In the genomic region with DNA sequence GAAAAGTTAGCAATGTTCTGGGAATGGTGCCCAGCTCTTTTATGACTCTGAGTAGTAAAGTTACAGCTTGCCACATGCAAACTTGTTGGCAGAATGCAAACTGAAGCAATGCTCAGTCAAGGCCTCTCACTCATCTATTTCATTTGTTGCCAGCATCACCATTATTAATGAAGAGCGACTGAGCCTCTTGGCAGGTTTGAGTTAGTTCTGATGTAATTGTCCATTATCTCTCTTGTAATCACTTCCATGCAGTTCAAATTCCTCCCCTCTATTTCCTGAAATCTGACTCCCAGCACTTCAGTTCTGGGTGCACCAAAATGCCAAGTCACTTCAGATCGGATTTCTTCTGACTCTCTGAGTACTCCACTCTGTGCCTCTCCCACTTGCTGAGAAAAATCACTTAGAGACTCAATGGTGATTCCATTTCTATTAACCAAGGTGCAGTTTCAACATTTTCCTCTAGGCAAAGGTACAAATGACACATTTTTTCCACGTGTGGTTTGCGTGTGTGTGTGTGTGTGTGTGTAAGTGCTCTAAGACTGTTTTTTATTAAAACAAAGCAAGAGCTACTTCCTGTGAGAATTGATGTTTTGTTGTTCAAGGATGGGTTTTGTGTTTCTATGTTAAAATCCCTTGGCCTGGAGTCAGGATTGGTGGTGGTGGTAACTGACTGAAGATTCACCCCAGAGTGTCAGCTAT, we compare ENCODE assay signal across 1 cellular context.
TF ChIP-seq lines count a peak whose summit lies in the region.

No MANE protein-coding gene starts in this region.

TF ChIP-seq in HEK293, 187 proteins besides CTCF, POLR2A, EP300 and RAD21 (continued from another document and continues in another):
- peak; percentile 77 for TF ChIP-seq ZBTB8A (tag by site-specific recombination; IDR thresholded peaks at IDR 0.05)
- TF ChIP-seq WT1 (tag by site-specific recombination; IDR thresholded peaks at IDR 0.05) = peak; percentile 96
- TF ChIP-seq ZNF629 (tag by site-specific recombination; IDR thresholded peaks at IDR 0.05) = peak; percentile 97
- peak; percentile 94 for TF ChIP-seq ZNF660 (tag by site-specific recombination; IDR thresholded peaks at IDR 0.05)
- TF ChIP-seq ZNF621 (tag by site-specific recombination; IDR thresholded peaks at IDR 0.05) = no peak
- TF ChIP-seq MEIS1 (CRISPR knock-in tag; IDR thresholded peaks at IDR 0.05; ENCODE audit: borderline replicate concordance) = no peak
- no peak for TF ChIP-seq HOXC10 (CRISPR knock-in tag; IDR thresholded peaks at IDR 0.05)
- TF ChIP-seq YY1 (tag by site-specific recombination; IDR thresholded peaks at IDR 0.05) = no peak
- TF ChIP-seq, protein P1, sequence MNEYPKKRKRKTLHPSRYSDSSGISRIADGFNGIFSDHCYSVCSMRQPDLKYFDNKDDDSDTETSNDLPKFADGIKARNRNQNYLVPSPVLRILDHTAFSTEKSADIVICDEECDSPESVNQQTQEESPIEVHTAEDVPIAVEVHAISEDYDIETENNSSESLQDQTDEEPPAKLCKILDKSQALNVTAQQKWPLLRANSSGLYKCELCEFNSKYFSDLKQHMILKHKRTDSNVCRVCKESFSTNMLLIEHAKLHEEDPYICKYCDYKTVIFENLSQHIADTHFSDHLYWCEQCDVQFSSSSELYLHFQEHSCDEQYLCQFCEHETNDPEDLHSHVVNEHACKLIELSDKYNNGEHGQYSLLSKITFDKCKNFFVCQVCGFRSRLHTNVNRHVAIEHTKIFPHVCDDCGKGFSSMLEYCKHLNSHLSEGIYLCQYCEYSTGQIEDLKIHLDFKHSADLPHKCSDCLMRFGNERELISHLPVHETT (tag by site-specific recombination; IDR thresholded peaks at IDR 0.05) = peak; percentile 78
- TF ChIP-seq, protein P2, sequence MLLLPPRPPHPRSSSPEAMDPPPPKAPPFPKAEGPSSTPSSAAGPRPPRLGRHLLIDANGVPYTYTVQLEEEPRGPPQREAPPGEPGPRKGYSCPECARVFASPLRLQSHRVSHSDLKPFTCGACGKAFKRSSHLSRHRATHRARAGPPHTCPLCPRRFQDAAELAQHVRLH (tag by site-specific recombination; IDR thresholded peaks at IDR 0.05) = no peak
- no peak for TF ChIP-seq ZNF549 (tag by site-specific recombination; IDR thresholded peaks at IDR 0.05)
- TF ChIP-seq ZNF366 (tag by site-specific recombination; conservative IDR thresholded peaks at IDR 0.05) = peak; percentile 27; the same call in 1 of the 2 replicates
- TF ChIP-seq, protein P3, sequence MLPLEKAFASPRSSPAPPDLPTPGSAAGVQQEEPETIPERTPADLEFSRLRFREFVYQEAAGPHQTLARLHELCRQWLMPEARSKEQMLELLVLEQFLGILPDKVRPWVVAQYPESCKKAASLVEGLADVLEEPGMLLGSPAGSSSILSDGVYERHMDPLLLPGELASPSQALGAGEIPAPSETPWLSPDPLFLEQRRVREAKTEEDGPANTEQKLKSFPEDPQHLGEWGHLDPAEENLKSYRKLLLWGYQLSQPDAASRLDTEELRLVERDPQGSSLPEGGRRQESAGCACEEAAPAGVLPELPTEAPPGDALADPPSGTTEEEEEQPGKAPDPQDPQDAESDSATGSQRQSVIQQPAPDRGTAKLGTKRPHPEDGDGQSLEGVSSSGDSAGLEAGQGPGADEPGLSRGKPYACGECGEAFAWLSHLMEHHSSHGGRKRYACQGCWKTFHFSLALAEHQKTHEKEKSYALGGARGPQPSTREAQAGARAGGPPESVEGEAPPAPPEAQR (tag by site-specific recombination; IDR thresholded peaks at IDR 0.05) = no peak
- peak; percentile 94 for TF ChIP-seq ZBTB17 (tag by site-specific recombination; IDR thresholded peaks at IDR 0.05)
- TF ChIP-seq ZNF302 (tag by site-specific recombination; IDR thresholded peaks at IDR 0.05; ENCODE audit: low read depth) = no peak
- TF ChIP-seq, protein P4, sequence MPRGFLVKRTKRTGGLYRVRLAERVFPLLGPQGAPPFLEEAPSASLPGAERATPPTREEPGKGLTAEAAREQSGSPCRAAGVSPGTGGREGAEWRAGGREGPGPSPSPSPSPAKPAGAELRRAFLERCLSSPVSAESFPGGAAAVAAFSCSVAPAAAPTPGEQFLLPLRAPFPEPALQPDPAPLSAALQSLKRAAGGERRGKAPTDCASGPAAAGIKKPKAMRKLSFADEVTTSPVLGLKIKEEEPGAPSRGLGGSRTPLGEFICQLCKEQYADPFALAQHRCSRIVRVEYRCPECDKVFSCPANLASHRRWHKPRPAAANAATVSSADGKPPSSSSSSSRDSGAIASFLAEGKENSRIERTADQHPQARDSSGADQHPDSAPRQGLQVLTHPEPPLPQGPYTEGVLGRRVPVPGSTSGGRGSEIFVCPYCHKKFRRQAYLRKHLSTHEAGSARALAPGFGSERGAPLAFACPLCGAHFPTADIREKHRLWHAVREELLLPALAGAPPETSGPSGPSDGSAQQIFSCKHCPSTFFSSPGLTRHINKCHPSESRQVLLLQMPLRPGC (tag by site-specific recombination; IDR thresholded peaks at IDR 0.05) = peak; percentile 97
- no peak for TF ChIP-seq ZNF146 (tag by site-specific recombination; IDR thresholded peaks at IDR 0.05)
- no peak for TF ChIP-seq ZNF423 (tag by site-specific recombination; IDR thresholded peaks at IDR 0.05)
- no peak for TF ChIP-seq ZNF121 (tag by site-specific recombination; IDR thresholded peaks at IDR 0.05)
- TF ChIP-seq TRIM28 (IDR thresholded peaks at IDR 0.05; ENCODE audit: borderline replicate concordance, low read length) = peak; percentile 69; the same call in 1 of the 2 replicates
- peak; percentile 47; the same call in 1 of the 2 replicates for TF ChIP-seq ZNF837 (tag by site-specific recombination; IDR thresholded peaks at IDR 0.05)
- TF ChIP-seq, protein P5, sequence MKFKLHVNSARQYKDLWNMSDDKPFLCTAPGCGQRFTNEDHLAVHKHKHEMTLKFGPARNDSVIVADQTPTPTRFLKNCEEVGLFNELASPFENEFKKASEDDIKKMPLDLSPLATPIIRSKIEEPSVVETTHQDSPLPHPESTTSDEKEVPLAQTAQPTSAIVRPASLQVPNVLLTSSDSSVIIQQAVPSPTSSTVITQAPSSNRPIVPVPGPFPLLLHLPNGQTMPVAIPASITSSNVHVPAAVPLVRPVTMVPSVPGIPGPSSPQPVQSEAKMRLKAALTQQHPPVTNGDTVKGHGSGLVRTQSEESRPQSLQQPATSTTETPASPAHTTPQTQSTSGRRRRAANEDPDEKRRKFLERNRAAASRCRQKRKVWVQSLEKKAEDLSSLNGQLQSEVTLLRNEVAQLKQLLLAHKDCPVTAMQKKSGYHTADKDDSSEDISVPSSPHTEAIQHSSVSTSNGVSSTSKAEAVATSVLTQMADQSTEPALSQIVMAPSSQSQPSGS (tag by site-specific recombination; IDR thresholded peaks at IDR 0.05; ENCODE audit: low read depth) = no peak
- TF ChIP-seq ZNF792 (tag by site-specific recombination; IDR thresholded peaks at IDR 0.05) = no peak
- TF ChIP-seq, protein P6, sequence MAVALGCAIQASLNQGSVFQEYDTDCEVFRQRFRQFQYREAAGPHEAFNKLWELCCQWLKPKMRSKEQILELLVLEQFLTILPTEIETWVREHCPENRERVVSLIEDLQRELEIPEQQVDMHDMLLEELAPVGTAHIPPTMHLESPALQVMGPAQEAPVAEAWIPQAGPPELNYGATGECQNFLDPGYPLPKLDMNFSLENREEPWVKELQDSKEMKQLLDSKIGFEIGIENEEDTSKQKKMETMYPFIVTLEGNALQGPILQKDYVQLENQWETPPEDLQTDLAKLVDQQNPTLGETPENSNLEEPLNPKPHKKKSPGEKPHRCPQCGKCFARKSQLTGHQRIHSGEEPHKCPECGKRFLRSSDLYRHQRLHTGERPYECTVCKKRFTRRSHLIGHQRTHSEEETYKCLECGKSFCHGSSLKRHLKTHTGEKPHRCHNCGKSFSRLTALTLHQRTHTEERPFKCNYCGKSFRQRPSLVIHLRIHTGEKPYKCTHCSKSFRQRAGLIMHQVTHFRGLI (tag by site-specific recombination; IDR thresholded peaks at IDR 0.05) = peak; percentile 28; the same call in 1 of the 2 replicates
- TF ChIP-seq, protein P7, sequence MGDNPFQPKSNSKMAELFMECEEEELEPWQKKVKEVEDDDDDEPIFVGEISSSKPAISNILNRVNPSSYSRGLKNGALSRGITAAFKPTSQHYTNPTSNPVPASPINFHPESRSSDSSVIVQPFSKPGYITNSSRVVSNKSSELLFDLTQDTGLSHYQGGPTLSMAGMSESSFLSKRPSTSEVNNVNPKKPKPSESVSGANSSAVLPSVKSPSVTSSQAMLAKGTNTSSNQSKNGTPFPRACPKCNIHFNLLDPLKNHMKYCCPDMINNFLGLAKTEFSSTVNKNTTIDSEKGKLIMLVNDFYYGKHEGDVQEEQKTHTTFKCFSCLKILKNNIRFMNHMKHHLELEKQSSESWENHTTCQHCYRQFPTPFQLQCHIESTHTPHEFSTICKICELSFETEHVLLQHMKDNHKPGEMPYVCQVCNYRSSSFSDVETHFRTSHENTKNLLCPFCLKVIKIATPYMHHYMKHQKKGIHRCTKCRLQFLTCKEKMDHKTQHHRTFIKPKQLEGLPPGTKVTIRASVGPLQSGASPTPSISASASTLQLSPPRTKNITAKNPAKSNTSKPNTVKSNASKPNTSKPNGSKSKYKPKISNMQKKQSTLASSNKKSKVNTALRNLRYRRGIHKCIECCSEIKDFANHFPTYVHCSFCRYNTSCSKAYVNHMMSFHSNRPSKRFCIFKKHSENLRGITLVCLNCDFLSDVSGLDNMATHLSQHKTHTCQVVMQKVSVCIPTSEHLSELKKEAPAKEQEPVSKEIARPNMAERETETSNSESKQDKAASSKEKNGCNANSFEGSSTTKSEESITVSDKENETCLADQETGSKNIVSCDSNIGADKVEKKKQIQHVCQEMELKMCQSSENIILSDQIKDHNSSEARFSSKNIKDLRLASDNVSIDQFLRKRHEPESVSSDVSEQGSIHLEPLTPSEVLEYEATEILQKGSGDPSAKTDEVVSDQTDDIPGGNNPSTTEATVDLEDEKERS (tag by site-specific recombination; IDR thresholded peaks at IDR 0.05) = peak; percentile 62
- TF ChIP-seq REPIN1 (tag by site-specific recombination; IDR thresholded peaks at IDR 0.05; ENCODE audit: low read depth) = no peak
- no peak for TF ChIP-seq ZNF707 (tag by site-specific recombination; IDR thresholded peaks at IDR 0.05)
- TF ChIP-seq MYNN (tag by site-specific recombination; IDR thresholded peaks at IDR 0.05; ENCODE audit: borderline replicate concordance) = no peak
- TF ChIP-seq KLF9 (tag by site-specific recombination; IDR thresholded peaks at IDR 0.05; ENCODE audit: low read depth) = peak; percentile 28; the same call in 1 of the 2 replicates
- TF ChIP-seq MZF1 (tag by site-specific recombination; IDR thresholded peaks at IDR 0.05; ENCODE audit: borderline replicate concordance) = peak; percentile 92
- peak; percentile 48; the same call in 1 of the 2 replicates for TF ChIP-seq ZNF335 (tag by site-specific recombination; conservative IDR thresholded peaks at IDR 0.05)
- TF ChIP-seq, protein P8, sequence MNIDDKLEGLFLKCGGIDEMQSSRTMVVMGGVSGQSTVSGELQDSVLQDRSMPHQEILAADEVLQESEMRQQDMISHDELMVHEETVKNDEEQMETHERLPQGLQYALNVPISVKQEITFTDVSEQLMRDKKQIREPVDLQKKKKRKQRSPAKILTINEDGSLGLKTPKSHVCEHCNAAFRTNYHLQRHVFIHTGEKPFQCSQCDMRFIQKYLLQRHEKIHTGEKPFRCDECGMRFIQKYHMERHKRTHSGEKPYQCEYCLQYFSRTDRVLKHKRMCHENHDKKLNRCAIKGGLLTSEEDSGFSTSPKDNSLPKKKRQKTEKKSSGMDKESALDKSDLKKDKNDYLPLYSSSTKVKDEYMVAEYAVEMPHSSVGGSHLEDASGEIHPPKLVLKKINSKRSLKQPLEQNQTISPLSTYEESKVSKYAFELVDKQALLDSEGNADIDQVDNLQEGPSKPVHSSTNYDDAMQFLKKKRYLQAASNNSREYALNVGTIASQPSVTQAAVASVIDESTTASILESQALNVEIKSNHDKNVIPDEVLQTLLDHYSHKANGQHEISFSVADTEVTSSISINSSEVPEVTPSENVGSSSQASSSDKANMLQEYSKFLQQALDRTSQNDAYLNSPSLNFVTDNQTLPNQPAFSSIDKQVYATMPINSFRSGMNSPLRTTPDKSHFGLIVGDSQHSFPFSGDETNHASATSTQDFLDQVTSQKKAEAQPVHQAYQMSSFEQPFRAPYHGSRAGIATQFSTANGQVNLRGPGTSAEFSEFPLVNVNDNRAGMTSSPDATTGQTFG (tag by site-specific recombination; IDR thresholded peaks at IDR 0.05; ENCODE audit: borderline replicate concordance) = no peak
- TF ChIP-seq ZNF555 (tag by site-specific recombination; conservative IDR thresholded peaks at IDR 0.05) = no peak
- peak; percentile 76; the same call in 1 of the 2 replicates for TF ChIP-seq BCL11A (tag by site-specific recombination; IDR thresholded peaks at IDR 0.05; ENCODE audit: low read depth)
- TF ChIP-seq, protein P9, sequence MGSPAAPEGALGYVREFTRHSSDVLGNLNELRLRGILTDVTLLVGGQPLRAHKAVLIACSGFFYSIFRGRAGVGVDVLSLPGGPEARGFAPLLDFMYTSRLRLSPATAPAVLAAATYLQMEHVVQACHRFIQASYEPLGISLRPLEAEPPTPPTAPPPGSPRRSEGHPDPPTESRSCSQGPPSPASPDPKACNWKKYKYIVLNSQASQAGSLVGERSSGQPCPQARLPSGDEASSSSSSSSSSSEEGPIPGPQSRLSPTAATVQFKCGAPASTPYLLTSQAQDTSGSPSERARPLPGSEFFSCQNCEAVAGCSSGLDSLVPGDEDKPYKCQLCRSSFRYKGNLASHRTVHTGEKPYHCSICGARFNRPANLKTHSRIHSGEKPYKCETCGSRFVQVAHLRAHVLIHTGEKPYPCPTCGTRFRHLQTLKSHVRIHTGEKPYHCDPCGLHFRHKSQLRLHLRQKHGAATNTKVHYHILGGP (tag by site-specific recombination; IDR thresholded peaks at IDR 0.05) = no peak
- no peak for TF ChIP-seq ZNF175 (tag by site-specific recombination; IDR thresholded peaks at IDR 0.05)
- TF ChIP-seq ZNF776 (tag by site-specific recombination; IDR thresholded peaks at IDR 0.05; ENCODE audit: borderline replicate concordance) = no peak
- peak; percentile 97 for TF ChIP-seq ZNF24 (tag by site-specific recombination; IDR thresholded peaks at IDR 0.05)
- TF ChIP-seq, protein P10, sequence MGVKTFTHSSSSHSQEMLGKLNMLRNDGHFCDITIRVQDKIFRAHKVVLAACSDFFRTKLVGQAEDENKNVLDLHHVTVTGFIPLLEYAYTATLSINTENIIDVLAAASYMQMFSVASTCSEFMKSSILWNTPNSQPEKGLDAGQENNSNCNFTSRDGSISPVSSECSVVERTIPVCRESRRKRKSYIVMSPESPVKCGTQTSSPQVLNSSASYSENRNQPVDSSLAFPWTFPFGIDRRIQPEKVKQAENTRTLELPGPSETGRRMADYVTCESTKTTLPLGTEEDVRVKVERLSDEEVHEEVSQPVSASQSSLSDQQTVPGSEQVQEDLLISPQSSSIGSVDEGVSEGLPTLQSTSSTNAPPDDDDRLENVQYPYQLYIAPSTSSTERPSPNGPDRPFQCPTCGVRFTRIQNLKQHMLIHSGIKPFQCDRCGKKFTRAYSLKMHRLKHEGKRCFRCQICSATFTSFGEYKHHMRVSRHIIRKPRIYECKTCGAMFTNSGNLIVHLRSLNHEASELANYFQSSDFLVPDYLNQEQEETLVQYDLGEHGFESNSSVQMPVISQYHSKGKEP (tag by site-specific recombination; IDR thresholded peaks at IDR 0.05) = peak; percentile 97
